ENCODE assay signal across 21 cellular contexts in genomic region chr9:87206064-87206661, GRCh38.
DNase-seq lines count a peak whose midpoint lies in the region; TF ChIP-seq lines count a peak whose summit lies in the region.
"Had no signal": no experiment of that assay in that cellular context is flagged by ENCODE, and none has a peak within 500 bp of the region (broad histone marks: within the 10 kb centered on the region; RNA-seq: fewer than 3 reads in every experiment).

No MANE protein-coding gene starts in this region.

- no peaks in the 10 kb centered on the region for H3K36me3 Mint-ChIP-seq in type B pancreatic cell

- H2AFZ ChIP-seq in SK-N-SH (ENCODE audit: low read depth): no peak overlapping the region
- H2AFZ ChIP-seq: parathyroid adenoma had no signal

- no peaks in the 10 kb centered on the region for H3K9me3 Mint-ChIP-seq in type B pancreatic cell
- H3K9me3 Mint-ChIP-seq: activated T-helper 2 cell treated with anti-CD3 and anti-CD28 coated beads, Interferon-gamma antibody, Interleukin-2, Interleukin-4, amounts not matched to agents 10 μg/mL and 5 μg/mL and 100 μg/mL, durations not matched to agents 14 hours and 24 hours and 36 hours; dendritic cell treated with granulocyte-macrophage colony-stimulating factor and Interleukin-4, amounts not matched to agents 40 ng/mL and 50 ng/mL, for 4 days had no signal

- no peak for TF ChIP-seq RAD21 in SK-N-SH (IDR thresholded peaks at IDR 0.05; ENCODE audit: low read length)

- H3F3A ChIP-seq in SK-N-SH (replicated peaks; ENCODE audit: insufficient read depth): no peaks in the 10 kb centered on the region

- H3K4me1 Mint-ChIP-seq in type B pancreatic cell (ENCODE audit: unreplicated experiment): peaks cover 9% of the 10 kb centered on the region

- H3K9ac ChIP-seq in SK-N-SH: no peak overlapping the region
- H3K9ac ChIP-seq: parathyroid adenoma had no signal

- no peak overlapping the region for H3K4me3 Mint-ChIP-seq in type B pancreatic cell
- H3K4me3 Mint-ChIP-seq: dendritic cell treated with granulocyte-macrophage colony-stimulating factor and Interleukin-4, amounts not matched to agents 40 ng/mL and 50 ng/mL, for 4 days had no signal

- no peaks in the 10 kb centered on the region for H3K9me2 ChIP-seq in SK-N-SH

- H3K27ac Mint-ChIP-seq in type B pancreatic cell: no peak overlapping the region
- H3K27ac Mint-ChIP-seq: activated T-helper 2 cell treated with anti-CD3 and anti-CD28 coated beads, Interferon-gamma antibody, Interleukin-2, Interleukin-4, amounts not matched to agents 10 μg/mL and 5 μg/mL and 100 μg/mL, durations not matched to agents 14 hours and 24 hours and 36 hours; dendritic cell treated with granulocyte-macrophage colony-stimulating factor and Interleukin-4, amounts not matched to agents 40 ng/mL and 50 ng/mL, for 4 days had no signal

- H3K27me3 ChIP-seq in SK-N-SH (ENCODE audit: insufficient read depth): no peaks in the 10 kb centered on the region

- POLR2A ChIA-PET in AG04449 (lab: Yijun Ruan, JAX) (no interaction called here), SK-N-SH (lab: Yijun Ruan, JAX) (no interaction called here)

- CTCF ChIA-PET in AG04449 (lab: Yijun Ruan, JAX) (no interaction called here), SK-N-SH (lab: Yijun Ruan, JAX) (no interaction called here)

- H3K36me3 ChIP-seq in SK-N-SH (replicated peaks in 1 of 2; ENCODE audit: control insufficient read depth in 1 of 2, insufficient read depth in 2 of 2, low read length in 1 of 2): no peaks in the 10 kb centered on the region
- H3K36me3 ChIP-seq: WERI-Rb-1 had no signal

- WGBS in SK-N-SH (ENCODE audit: low lambda C conversion rate): 69% methylated on average over 7 of the region's 7 CpGs

- H4K20me1 ChIP-seq in SK-N-SH (ENCODE audit: insufficient read depth): no peaks in the 10 kb centered on the region

- DNase-seq in AG04449 (ENCODE audit: low read depth, low spot score) (peak; percentile 63), HCEC 1CT (peak; percentile 84), SK-N-SH (no peak), fibroblast of mammary gland (ENCODE audit: low read depth) (peak; percentile 77), NCI-H524 (lab: John Stamatoyannopoulos, UW) (no peak), type B pancreatic cell (ENCODE audit: extremely low spot score, unreplicated experiment) (no peak)
- no peak for DNase-seq in stimulated activated CD4-positive, alpha-beta T cell treated with anti-CD3 and anti-CD28 coated beads, Interleukin-2, amount 100 ng/mL, for 48 hours
- DNase-seq in stimulated activated CD4-positive, alpha-beta T cell treated with anti-CD3 and anti-CD28 coated beads, Interleukin-4, amount 100 ng/mL, for 1 hour: no peak
- DNase-seq: amniotic stem cell; COR-L47; hypothalamus; left colon; NCI-H187; NCI-H524 treated with DMSO at 0.1 percent for 48 hours; stimulated activated naive CD4-positive, alpha-beta T cell treated with Interleukin-2 at 50 U/mL for 16 hours; WERI-Rb-1 had no signal

- H3K27ac ChIP-seq in SK-N-SH (ENCODE audit: low read depth in 2 of 2, low read length in 1 of 2): peak overlapping the region in 1 of 2 experiments; percentile 41; a peak in 2 of 4 replicates
- H3K27ac ChIP-seq: A549, parathyroid adenoma, WERI-Rb-1 had no signal

- H3K79me2 ChIP-seq in SK-N-SH (ENCODE audit: insufficient read depth): no peaks in the 10 kb centered on the region
- H3K79me2 ChIP-seq: parathyroid adenoma had no signal

- TF ChIP-seq EP300 in SK-N-SH (IDR thresholded peaks at IDR 0.05; ENCODE audit: borderline replicate concordance in 1 of 2, low read depth in 1 of 2, low read length in 1 of 2): peak in 1 of 2 experiments; percentile 67; a peak in 2 of 4 replicates

- no peaks in the 10 kb centered on the region for H3K9me3 ChIP-seq in SK-N-SH
- H3K9me3 ChIP-seq: A549 had no signal

- no peak overlapping the region for H3K4me2 ChIP-seq in SK-N-SH
- H3K4me2 ChIP-seq: A549, smooth muscle cell had no signal

- peaks cover 11% of the 10 kb centered on the region for H3K27me3 Mint-ChIP-seq in type B pancreatic cell
- H3K27me3 Mint-ChIP-seq: dendritic cell treated with granulocyte-macrophage colony-stimulating factor and Interleukin-4, amounts not matched to agents 40 ng/mL and 50 ng/mL, for 4 days had no signal

- TF ChIP-seq CTCF in AG04449 (IDR thresholded peaks at IDR 0.05; ENCODE audit: insufficient read depth, low read length, missing control alignments) (no peak), SK-N-SH (IDR thresholded peaks at IDR 0.05) (no peak), fibroblast of mammary gland (conservative IDR thresholded peaks at IDR 0.05; ENCODE audit: control insufficient read depth, insufficient read depth, low read depth, low read length) (no peak), type B pancreatic cell (conservative IDR thresholded peaks at IDR 0.05) (no peak)

- H3K4me3 ChIP-seq in AG04449 (ENCODE audit: low read depth, low read length) (no peak overlapping the region), SK-N-SH (ENCODE audit: low read depth in 2 of 2, low read length in 1 of 2) (no peak overlapping the region), fibroblast of mammary gland (ENCODE audit: control insufficient read depth, low read depth, low read length) (no peak overlapping the region)
- H3K4me3 ChIP-seq: A549, smooth muscle cell had no signal

- H3K4me1 ChIP-seq in SK-N-SH (ENCODE audit: control insufficient read depth in 1 of 2, insufficient read depth in 2 of 2, low read depth in 1 of 2, low read length in 1 of 2): peaks cover under 1 to 7% of the 10 kb centered on the region in 2 experiments; a peak in 2 of 4 replicates
- H3K4me1 ChIP-seq: A549, parathyroid adenoma had no signal

TF ChIP-seq in SK-N-SH, 30 proteins besides CTCF, POLR2A, EP300 and RAD21:
- TF ChIP-seq JUND (IDR thresholded peaks at IDR 0.05) (0 out of 2 replicates have a peak, but pooled peaks have one; percentile 11), FOSL2 (IDR thresholded peaks at IDR 0.05; ENCODE audit: borderline replicate concordance, low read depth) (peak; percentile 60; the same call in 1 of the 2 replicates), TCF12 (IDR thresholded peaks at IDR 0.05) (0 out of 2 replicates have a peak, but pooled peaks have one; percentile 36), PBX3 (IDR thresholded peaks at IDR 0.05) (peak; percentile 57; the same call in 1 of the 2 replicates), POLR2AphosphoS5 (IDR thresholded peaks at IDR 0.05; ENCODE audit: low read depth, low read length) (no peak), TEAD4 (IDR thresholded peaks at IDR 0.05; ENCODE audit: borderline replicate concordance, insufficient read depth) (peak; percentile 35; the same call in 1 of the 2 replicates)
- TF ChIP-seq, protein P1, sequence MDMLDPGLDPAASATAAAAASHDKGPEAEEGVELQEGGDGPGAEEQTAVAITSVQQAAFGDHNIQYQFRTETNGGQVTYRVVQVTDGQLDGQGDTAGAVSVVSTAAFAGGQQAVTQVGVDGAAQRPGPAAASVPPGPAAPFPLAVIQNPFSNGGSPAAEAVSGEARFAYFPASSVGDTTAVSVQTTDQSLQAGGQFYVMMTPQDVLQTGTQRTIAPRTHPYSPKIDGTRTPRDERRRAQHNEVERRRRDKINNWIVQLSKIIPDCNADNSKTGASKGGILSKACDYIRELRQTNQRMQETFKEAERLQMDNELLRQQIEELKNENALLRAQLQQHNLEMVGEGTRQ (IDR thresholded peaks at IDR 0.05; ENCODE audit: borderline replicate concordance, low read depth, low read length): no peak

Comparison
In these comparisons a context has a peak if more than half of its experiments do, and no peak if none do; other contexts are left out.
1. DNase-seq: peak in AG04449 (single experiment), HCEC 1CT (single experiment) and fibroblast of mammary gland (single experiment); none in SK-N-SH (single experiment), stimulated activated CD4-positive, alpha-beta T cell treated with anti-CD3 and anti-CD28 coated beads, Interleukin-2, amount 100 ng/mL, for 48 hours (0 of 2), NCI-H524 (0 of 2), stimulated activated CD4-positive, alpha-beta T cell treated with anti-CD3 and anti-CD28 coated beads, Interleukin-4, amount 100 ng/mL, for 1 hour (single experiment) and type B pancreatic cell (single experiment).